In the genomic region with DNA sequence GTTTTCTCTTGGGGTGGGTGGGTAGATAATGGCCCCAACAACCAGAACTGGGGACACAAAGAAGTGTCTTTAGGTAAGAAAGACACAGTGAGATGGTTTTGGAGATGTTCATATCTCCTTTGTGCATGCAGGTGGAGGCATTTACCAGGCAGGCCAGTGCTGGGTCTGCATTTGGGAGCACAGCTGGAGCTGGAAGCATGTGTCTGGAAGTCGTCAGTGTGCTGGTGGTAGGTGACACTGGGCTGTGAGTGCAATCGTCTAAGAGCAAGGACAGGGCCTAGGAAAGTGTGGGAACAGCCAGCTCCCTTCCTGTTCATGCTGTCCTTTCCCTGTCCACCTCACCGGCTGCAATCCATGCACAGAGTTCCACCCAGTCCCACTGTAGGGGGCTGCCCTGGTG, we compare ENCODE assay signal across 26 cellular contexts.
"Had no signal": no experiment of that assay in that cellular context is flagged by ENCODE, and none has a peak within 500 bp of the region (broad histone marks: within the 10 kb centered on the region; RNA-seq: fewer than 3 reads in every experiment).

No MANE protein-coding gene starts in this region.

- H3K4me3 ChIP-seq: adrenal gland, body of pancreas, colonic mucosa had no signal

- H3K9me3 ChIP-seq: adrenal gland, body of pancreas, colonic mucosa had no signal

- H3K36me3 ChIP-seq: adrenal gland, colonic mucosa had no signal

- H3K27me3 ChIP-seq: adrenal gland, body of pancreas, colonic mucosa had no signal

- ATAC-seq: activated CD4-positive, alpha-beta T cell treated with anti-CD3 and anti-CD28 coated beads for 36 hours; activated CD8-positive, alpha-beta memory T cell treated with anti-CD3 and anti-CD28 coated beads, Interleukin-2, amount 10 ng/mL, durations not matched to agents 7 days and 5 days; activated CD8-positive, alpha-beta T cell treated with anti-CD3 and anti-CD28 coated beads, Interleukin-2, amount 10 ng/mL, durations not matched to agents 7 days and 5 days; activated naive CD8-positive, alpha-beta T cell treated with anti-CD3 and anti-CD28 coated beads, Interleukin-2, amount 50 U/mL, for 24 hours; body of pancreas had no signal

- H3K4me1 ChIP-seq: adrenal gland, body of pancreas, colonic mucosa had no signal

- H3K27ac ChIP-seq: adrenal gland, body of pancreas, colonic mucosa, epithelial cell of prostate had no signal

- DNase-seq: activated CD4-positive, alpha-beta memory T cell treated with anti-CD3 and anti-CD28 coated beads for 36 hours; activated CD4-positive, alpha-beta T cell treated with anti-CD3 and anti-CD28 coated beads for 36 hours; activated CD4-positive, alpha-beta T cell treated with anti-CD3 and anti-CD28 coated beads, Interleukin-2, amount 10 ng/mL, durations not matched to agents 24 days and 14 days; activated CD4-positive, CD25-positive, alpha-beta regulatory T cell; activated CD4-positive, CD25-positive, alpha-beta regulatory T cell treated with anti-CD3 and anti-CD28 coated beads, Interleukin-2, amount 50 U/mL, for 72 hours; activated CD8-positive, alpha-beta memory T cell treated with anti-CD3 and anti-CD28 coated beads, Interleukin-2, amount 10 ng/mL, durations not matched to agents 7 days and 5 days; activated CD8-positive, alpha-beta memory T cell treated with anti-CD3 and anti-CD28 coated beads, Interleukin-2, amount 50 U/mL, for 4 hours; activated CD8-positive, alpha-beta T cell treated with anti-CD3 and anti-CD28 coated beads, Interleukin-2, amount 10 ng/mL, durations not matched to agents 7 days and 5 days; activated effector memory CD4-positive, alpha-beta T cell treated with anti-CD3 and anti-CD28 coated beads, Interleukin-2, amount 50 U/mL, for 16 hours; activated naive CD4-positive, alpha-beta T cell treated with anti-CD3 and anti-CD28 coated beads for 36 hours; activated naive CD8-positive, alpha-beta T cell treated with anti-CD3 and anti-CD28 coated beads for 36 hours; activated naive CD8-positive, alpha-beta T cell treated with anti-CD3 and anti-CD28 coated beads, Interleukin-2, amount 50 U/mL, for 24 hours; activated T-cell treated with anti-CD3 and anti-CD28 coated beads, Interleukin-2, amount 50 U/mL, for 1 hour; activated T-cell treated with anti-CD3 and anti-CD28 coated beads, Interleukin-2, amount 50 U/mL, for 48 hours; adrenal gland; amygdala; aorta; body of pancreas; central memory CD4-positive, alpha-beta T cell; cerebellar nuclear complex; colonic mucosa; effector CD8-positive, alpha-beta T cell; foreskin fibroblast; head of caudate nucleus; T-helper 2 cell had no signal
